ENCODE assay signal across 8 cellular contexts in genomic region chr7:44633254-44634186, GRCh38. TPM values are rescaled to one million over a fixed set of nuclear protein-coding genes. Genes with fewer than 3 reads are reported as not detected.
A peak's percentile ranks its signal among the peaks of the same experiment; 100 is the strongest.
DNase-seq lines count a peak whose midpoint lies in the region; ATAC-seq, FAIRE-seq and TF ChIP-seq lines count a peak whose summit lies in the region.

No MANE protein-coding gene starts in this region.

- H3K4me3 ChIP-seq in GM12865 (ENCODE audit: low read depth, low read length): no peak overlapping the region
- no peak overlapping the region for H3K4me3 ChIP-seq in retinal pigment epithelial cell (ENCODE audit: low read length)

- TF ChIP-seq CTCF in GM12865 (IDR thresholded peaks at IDR 0.05; ENCODE audit: insufficient read depth, low read depth, low read length, missing control alignments) (no peak), foreskin keratinocyte (conservative IDR thresholded peaks at IDR 0.05) (no peak), retinal pigment epithelial cell (conservative IDR thresholded peaks at IDR 0.05; ENCODE audit: low read depth, low read length) (no peak)

- H3K27ac Mint-ChIP-seq in activated T-helper 17 cell treated with anti-CD3 and anti-CD28 coated beads, Interleukin-2, amount 50 U/mL, for 72 hours: peak overlapping the region; percentile 99

- H3K4me1 ChIP-seq in foreskin keratinocyte: peaks cover 22% of the 10 kb centered on the region

- H3K36me3 Mint-ChIP-seq in activated T-helper 17 cell treated with anti-CD3 and anti-CD28 coated beads, Interleukin-2, amount 50 U/mL, for 72 hours (ENCODE audit: low read depth): peaks cover 46% of the 10 kb centered on the region

- TF ChIP-seq POLR2A in H54 (IDR thresholded peaks at IDR 0.05; ENCODE audit: low read depth, low read length): no peak

- H3K27ac ChIP-seq in foreskin keratinocyte: peak overlapping the region; percentile 84

- no peaks in the 10 kb centered on the region for H3K27me3 ChIP-seq in foreskin keratinocyte

- peaks cover 70% of the 10 kb centered on the region for H3K4me1 Mint-ChIP-seq in activated T-helper 17 cell treated with anti-CD3 and anti-CD28 coated beads, Interleukin-2, amount 50 U/mL, for 72 hours

- DNase-seq in GM12865 (ENCODE audit: low read depth) (peak; percentile 93), H54 (ENCODE audit: insufficient read length, low spot score) (peak; percentile 82), NCI-H2029 (lab: John Stamatoyannopoulos, UW) (peak; percentile 80), foreskin keratinocyte (peak; percentile 44 to 58), retinal pigment epithelial cell (ENCODE audit: low read depth) (peak; percentile 86), NCI-H345 treated with DMSO at 0.1 percent for 48 hours (lab: John Stamatoyannopoulos, UW; ENCODE audit: unreplicated experiment) (no peak), SKM-1 (lab: John Stamatoyannopoulos, UW; ENCODE audit: unreplicated experiment) (no peak)

- ATAC-seq in activated T-helper 17 cell treated with anti-CD3 and anti-CD28 coated beads, Interleukin-2, amount 50 U/mL, for 72 hours (replicated peaks): peak; percentile 65
- ATAC-seq in foreskin keratinocyte: peak; percentile 44

- peak overlapping the region; percentile 84 for H3K4me3 Mint-ChIP-seq in activated T-helper 17 cell treated with anti-CD3 and anti-CD28 coated beads, Interleukin-2, amount 50 U/mL, for 72 hours

- no peaks in the 10 kb centered on the region for H3K9me3 Mint-ChIP-seq in activated T-helper 17 cell treated with anti-CD3 and anti-CD28 coated beads, Interleukin-2, amount 50 U/mL, for 72 hours

- H3K27me3 Mint-ChIP-seq in activated T-helper 17 cell treated with anti-CD3 and anti-CD28 coated beads, Interleukin-2, amount 50 U/mL, for 72 hours: no peaks in the 10 kb centered on the region

- FAIRE-seq in H54 (lab: Jason Lieb, UNC): peak; percentile 88

RNA-seq across cellular contexts. Expression of gene OGDH, which starts 27.1 kb away (rescaled TPM):
- total RNA-seq in activated T-helper 17 cell treated with anti-CD3 and anti-CD28 coated beads, Interleukin-2, amount 50 U/mL, for 72 hours: 100 to 1,000 TPM in 1 of 2 donors, 10 to 100 TPM in 1; 77.6 to 128 TPM
- 68.7 and 82.4 TPM in 2 replicates for total RNA-seq in foreskin keratinocyte
- polyA plus RNA-seq in foreskin keratinocyte: 37.6 and 46.4 TPM in 2 replicates

RNA-seq across cellular contexts. Expression of gene TMED4, which starts 51.5 kb away (rescaled TPM):
- total RNA-seq in activated T-helper 17 cell treated with anti-CD3 and anti-CD28 coated beads, Interleukin-2, amount 50 U/mL, for 72 hours: 100 to 1,000 TPM in 1 of 2 donors, 10 to 100 TPM in 1; 78.2 to 103 TPM
- 42.4 and 43.9 TPM in 2 replicates for total RNA-seq in foreskin keratinocyte
- polyA plus RNA-seq in foreskin keratinocyte: 29.1 and 31.2 TPM in 2 replicates

RNA-seq across cellular contexts. Expression of gene DDX56, which starts 59.8 kb away (rescaled TPM):
- total RNA-seq in activated T-helper 17 cell treated with anti-CD3 and anti-CD28 coated beads, Interleukin-2, amount 50 U/mL, for 72 hours: 100 to 1,000 TPM in 1 of 2 donors, 10 to 100 TPM in 1; 80.2 to 110 TPM
- total RNA-seq in foreskin keratinocyte: 96.1 and 97.2 TPM in 2 replicates
- polyA plus RNA-seq in foreskin keratinocyte: 91.2 and 93.8 TPM in 2 replicates

Comparison
In these comparisons a context has a peak if more than half of its experiments do, and no peak if none do; other contexts are left out.
1. DNase-seq: peak in GM12865 (single experiment), H54 (single experiment), NCI-H2029 (single experiment), foreskin keratinocyte (2 of 2) and retinal pigment epithelial cell (single experiment); none in NCI-H345 treated with DMSO at 0.1 percent for 48 hours (single experiment) and SKM-1 (single experiment).